In the genomic region with DNA sequence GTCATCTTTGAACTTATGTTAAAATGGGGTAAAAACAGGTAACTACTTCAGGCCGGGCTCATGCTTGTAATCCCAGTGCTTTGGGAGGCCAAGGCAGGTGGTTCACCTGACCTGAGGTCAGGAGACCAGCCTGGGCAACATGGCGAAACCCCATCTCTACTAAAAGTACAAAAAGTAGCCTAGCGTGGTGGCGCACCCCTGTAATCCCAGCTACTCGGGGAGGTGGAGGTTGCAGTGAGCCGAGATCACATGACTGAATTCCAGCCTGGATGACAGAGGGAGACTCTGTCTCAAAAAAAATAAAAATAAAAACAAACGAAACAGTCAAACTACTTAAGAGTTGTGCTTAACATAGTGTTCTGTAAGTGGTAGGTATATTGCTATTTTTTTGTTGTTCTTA, we compare ENCODE assay signal across 7 cellular contexts. TPM values are rescaled to one million over a fixed set of nuclear protein-coding genes. Genes with fewer than 3 reads are reported as not detected.
DNase-seq lines count a peak whose midpoint lies in the region; ATAC-seq lines count a peak whose summit lies in the region.

No MANE protein-coding gene starts in this region.

- peak overlapping the region; percentile 76 for H3K9ac ChIP-seq in HUES6 (ENCODE audit: low read length)

- H3K27ac Mint-ChIP-seq in activated naive CD8-positive, alpha-beta T cell: peak overlapping the region; percentile 93
- H3K27ac Mint-ChIP-seq in immature natural killer cell: peak overlapping the region; percentile 100
- H3K27ac Mint-ChIP-seq in stimulated activated naive B cell treated with anti-CD40 and anti-IgM and Interleukin-4, amounts not matched to agents 10 μg/mL and 1 μg/mL and 100 μg/mL, for 72 hours: peak overlapping the region; percentile 100

- DNase-seq in immature natural killer cell (peak in 2 of 3 donors; percentile 19 to 20), sciatic nerve (ENCODE audit: low spot score) (no peak)
- no peak for DNase-seq in stimulated activated naive B cell treated with anti-CD40 and anti-IgM and Interleukin-4, amounts not matched to agents 10 μg/mL and 1 μg/mL and 100 μg/mL, for 72 hours

- H3K36me3 ChIP-seq in HUES6 (ENCODE audit: control insufficient read depth, insufficient read depth, low read length): peaks cover 59% of the 10 kb centered on the region

- H3K36me3 Mint-ChIP-seq in activated naive CD8-positive, alpha-beta T cell: peaks cover 11% of the 10 kb centered on the region
- H3K36me3 Mint-ChIP-seq in immature natural killer cell: peaks cover 0 to 36% (median 15%) of the 10 kb centered on the region in 3 donors
- H3K36me3 Mint-ChIP-seq in stimulated activated naive B cell treated with anti-CD40 and anti-IgM and Interleukin-4, amounts not matched to agents 10 μg/mL and 1 μg/mL and 100 μg/mL, for 72 hours: peaks cover 28 to 63% of the 10 kb centered on the region in 2 donors

- H3K4me1 Mint-ChIP-seq in activated naive CD8-positive, alpha-beta T cell (ENCODE audit: low read depth): peaks cover 34% of the 10 kb centered on the region
- H3K4me1 Mint-ChIP-seq in immature natural killer cell: peaks cover 78 to 81% of the 10 kb centered on the region in 2 donors
- peaks cover 17 to 38% of the 10 kb centered on the region in 2 donors for H3K4me1 Mint-ChIP-seq in stimulated activated naive B cell treated with anti-CD40 and anti-IgM and Interleukin-4, amounts not matched to agents 10 μg/mL and 1 μg/mL and 100 μg/mL, for 72 hours

- peaks cover 12% of the 10 kb centered on the region; the same call in 1 of the 2 replicates for H3K4me1 ChIP-seq in HUES6 (ENCODE audit: control insufficient read depth, insufficient read depth, low read length)

- H3K4me3 ChIP-seq in HUES6 (ENCODE audit: low read depth, low read length): peak overlapping the region; percentile 77

- no peak for ATAC-seq in stimulated activated naive B cell treated with anti-CD40 and anti-IgM and Interleukin-4, amounts not matched to agents 10 μg/mL and 1 μg/mL and 100 μg/mL, for 72 hours (replicated peaks)
- no peak for ATAC-seq in sciatic nerve
- no peak for ATAC-seq in esophagus mucosa
- ATAC-seq in GM18868 (IDR thresholded peaks at IDR 0.05; ENCODE audit: unreplicated experiment): no peak

- no peak overlapping the region for H3K27ac ChIP-seq in HUES6 (ENCODE audit: low read depth, low read length)

- H3K27me3 Mint-ChIP-seq in activated naive CD8-positive, alpha-beta T cell: no peaks in the 10 kb centered on the region
- peaks cover 33 to 48% (median 43%) of the 10 kb centered on the region in 3 donors for H3K27me3 Mint-ChIP-seq in immature natural killer cell (ENCODE audit: low read depth in 3 of 3)
- peaks cover 0 to 6% of the 10 kb centered on the region in 2 donors for H3K27me3 Mint-ChIP-seq in stimulated activated naive B cell treated with anti-CD40 and anti-IgM and Interleukin-4, amounts not matched to agents 10 μg/mL and 1 μg/mL and 100 μg/mL, for 72 hours

- peaks cover 2% of the 10 kb centered on the region; the same call in 1 of the 2 replicates for H3K9me3 ChIP-seq in HUES6 (ENCODE audit: control insufficient read depth, insufficient read depth, low read depth, low read length)

- intact Hi-C loops in sciatic nerve (cut with DNase I): no loop called here

- H3K9me3 Mint-ChIP-seq in activated naive CD8-positive, alpha-beta T cell (ENCODE audit: low read depth): no peaks in the 10 kb centered on the region
- peaks cover 0 to 4% (median 0%) of the 10 kb centered on the region in 6 donors for H3K9me3 Mint-ChIP-seq in immature natural killer cell
- H3K9me3 Mint-ChIP-seq in stimulated activated naive B cell treated with anti-CD40 and anti-IgM and Interleukin-4, amounts not matched to agents 10 μg/mL and 1 μg/mL and 100 μg/mL, for 72 hours: no peaks in the 10 kb centered on the region

- H3K27me3 ChIP-seq in HUES6 (ENCODE audit: control insufficient read depth, insufficient read depth, low read length): no peaks in the 10 kb centered on the region

- peak overlapping the region; percentile 97 for H3K4me3 Mint-ChIP-seq in activated naive CD8-positive, alpha-beta T cell
- H3K4me3 Mint-ChIP-seq in immature natural killer cell: peak overlapping the region; percentile 98 to 100 (median 99)
- peak overlapping the region; percentile 96 to 99 for H3K4me3 Mint-ChIP-seq in stimulated activated naive B cell treated with anti-CD40 and anti-IgM and Interleukin-4, amounts not matched to agents 10 μg/mL and 1 μg/mL and 100 μg/mL, for 72 hours

RNA-seq across cellular contexts. Expression of a gene that starts 2.5 kb away (rescaled TPM):
- 100 to 1,000 TPM; 113 to 214 (median 160) TPM for polyA plus RNA-seq in immature natural killer cell
- total RNA-seq in sciatic nerve (334 TPM), esophagus mucosa (200 TPM)

Comparison
In these comparisons a context has a peak if more than half of its experiments do, and no peak if none do; other contexts are left out.
1. DNase-seq: peak in immature natural killer cell (2 of 3); none in stimulated activated naive B cell treated with anti-CD40 and anti-IgM and Interleukin-4, amounts not matched to agents 10 μg/mL and 1 μg/mL and 100 μg/mL, for 72 hours (single experiment) and sciatic nerve (single experiment).
2. Peak in every context shown above with its lines, with median percentiles within 50 percentile points of each other: H3K27ac Mint-ChIP-seq and H3K4me3 Mint-ChIP-seq.